Comparison of ENCODE assay signal across 7 cellular contexts in genomic region chr7:80918406-80918805, GRCh38. TPM values are rescaled to one million over a fixed set of nuclear protein-coding genes. Genes with fewer than 3 reads are reported as not detected.
DNase-seq lines count a peak whose midpoint lies in the region; ATAC-seq, FAIRE-seq and TF ChIP-seq lines count a peak whose summit lies in the region.

No MANE protein-coding gene starts in this region.

- H3K27me3 ChIP-seq in ascending aorta (no peaks in the 10 kb centered on the region), suprapubic skin (no peaks in the 10 kb centered on the region)

- no peaks in the 10 kb centered on the region for H3K36me3 ChIP-seq in ascending aorta
- H3K36me3 ChIP-seq in kidney (ENCODE audit: control insufficient read depth in 1 of 2, insufficient read depth in 2 of 2, low read length in 2 of 2) = no peaks in the 10 kb centered on the region
- H3K36me3 ChIP-seq in suprapubic skin = no peaks in the 10 kb centered on the region

- H3K4me3 ChIP-seq in ascending aorta (peak overlapping the region; percentile 60 to 61), kidney (ENCODE audit: low read length in 2 of 2) (peak overlapping the region; percentile 60 to 74), suprapubic skin (peak overlapping the region; percentile 66)

- peak; percentile 51 for ATAC-seq in GM19328 (IDR thresholded peaks at IDR 0.05; ENCODE audit: unreplicated experiment)
- ATAC-seq in HG03460 (IDR thresholded peaks at IDR 0.05; ENCODE audit: unreplicated experiment) = peak; percentile 61

- H3K9ac ChIP-seq in kidney (ENCODE audit: low read length in 2 of 2) = peak overlapping the region; percentile 43 to 46

- TF ChIP-seq EP300 in suprapubic skin (IDR thresholded peaks at IDR 0.05) = no peak

- no peak for DNase-seq in ascending aorta (ENCODE audit: low spot score in 2 of 2)
- no peak for DNase-seq in kidney
- no peak for DNase-seq in suprapubic skin (ENCODE audit: low spot score in 2 of 2)
- no peak for DNase-seq in NCI-H446 treated with DMSO at 0.1 percent for 48 hours (lab: John Stamatoyannopoulos, UW)
- DNase-seq in cortex of kidney (lab: John Stamatoyannopoulos, UW) = no peak

- no peak for FAIRE-seq in kidney (lab: Jason Lieb, UNC)

- WGBS in suprapubic skin = 6% methylated on average over 9 of the region's 9 CpGs

- intact Hi-C loops in ascending aorta (cut with DNase I) (loop anchor here (2.0 to 5.0 kb wide), 5 partner anchors 22 to 196 kb away; no protein-coding TSS in a partner anchor), kidney (cut with DNase I) (no loop called here)

- TF ChIP-seq POLR2A in suprapubic skin (IDR thresholded peaks at IDR 0.05) = no peak

- H3K4me1 ChIP-seq in ascending aorta (no peaks in the 10 kb centered on the region), kidney (ENCODE audit: control insufficient read depth in 1 of 2, insufficient read depth in 1 of 2, low read depth in 1 of 2, low read length in 2 of 2) (peaks cover 0 to 2% of the 10 kb centered on the region in 2 donors), suprapubic skin (peaks cover 16% of the 10 kb centered on the region)

- H3K27ac ChIP-seq in ascending aorta (peak overlapping the region; percentile 32 to 33), kidney (ENCODE audit: low read depth in 2 of 2, low read length in 2 of 2) (peak overlapping the region in 1 of 2 donors; percentile 48), suprapubic skin (peak overlapping the region; percentile 75)

- TF ChIP-seq CTCF in ascending aorta (IDR thresholded peaks at IDR 0.05) = no peak
- no peak for TF ChIP-seq CTCF in kidney (IDR thresholded peaks at IDR 0.05; ENCODE audit: borderline replicate concordance, extremely low read depth, insufficient read depth)
- no peak for TF ChIP-seq CTCF in suprapubic skin (IDR thresholded peaks at IDR 0.05)

- no peaks in the 10 kb centered on the region for H3K9me3 ChIP-seq in ascending aorta
- no peaks in the 10 kb centered on the region for H3K9me3 ChIP-seq in kidney (ENCODE audit: control insufficient read depth in 1 of 2, low read length in 2 of 2)
- H3K9me3 ChIP-seq in suprapubic skin = no peaks in the 10 kb centered on the region

RNA-seq across cellular contexts. Expression of gene SEMA3C, which starts 0.4 kb away (rescaled TPM):
- total RNA-seq in ascending aorta (16.6 TPM), kidney (17.2 TPM), suprapubic skin (100 to 1,000 TPM in 1 of 4 donors, 10 to 100 TPM in 3; 46.0 to 105 (median 76.0) TPM)
- 3.9 TPM for polyA plus RNA-seq in kidney (ENCODE audit: insufficient read depth, low read depth, low replicate concordance)
